Comparison of ENCODE assay signal across 14 cellular contexts in the genomic region with DNA sequence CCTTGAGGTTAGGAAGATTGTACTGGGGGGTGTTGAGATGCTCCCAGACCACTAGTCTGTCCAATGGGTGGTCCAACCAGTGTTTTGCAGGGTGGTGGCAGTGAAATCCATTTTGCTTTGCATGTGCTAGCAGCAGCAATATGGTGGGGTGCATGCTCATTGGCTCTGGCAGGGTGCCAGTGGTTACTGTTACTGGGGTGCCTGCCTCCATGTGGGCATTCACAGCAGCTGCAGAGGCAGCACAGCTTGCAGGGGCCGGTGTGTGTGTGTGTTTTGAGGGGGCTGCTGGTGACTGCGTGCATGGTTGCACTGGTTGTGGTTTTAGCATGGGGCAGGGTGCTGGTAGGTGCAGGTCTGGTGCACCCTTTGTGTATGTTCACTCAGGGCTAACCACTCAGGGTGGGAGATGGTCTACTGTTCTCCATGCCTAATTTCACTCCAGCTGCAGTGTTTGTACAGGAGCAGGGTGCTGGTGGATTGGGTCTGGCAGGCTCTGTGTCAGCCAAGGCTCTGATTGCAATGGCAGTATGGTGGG.
DNase-seq lines count a peak whose midpoint lies in the region; ATAC-seq, FAIRE-seq and TF ChIP-seq lines count a peak whose summit lies in the region.
"Had no signal": no experiment of that assay in that cellular context is flagged by ENCODE, and none has a peak within 500 bp of the region (broad histone marks: within the 10 kb centered on the region; RNA-seq: fewer than 3 reads in every experiment).

No MANE protein-coding gene starts in this region.

- DNase-seq in DMS 273 (lab: John Stamatoyannopoulos, UW; ENCODE audit: unreplicated experiment) (peak; percentile 1), DMS 273 treated with DMSO at 0.1 percent for 48 hours (lab: John Stamatoyannopoulos, UW) (no peak), bronchial epithelial cell (ENCODE audit: low read depth) (no peak), sigmoid colon (peak; percentile 58), NCI-H128 (lab: John Stamatoyannopoulos, UW; ENCODE audit: unreplicated experiment) (no peak), left cardiac atrium (no peak), NCI-H526 (lab: John Stamatoyannopoulos, UW) (no peak)
- DNase-seq: Caco-2; CD8-positive, alpha-beta memory T cell; GM23248 had no signal

- peak; percentile 36 for FAIRE-seq in bronchial epithelial cell (lab: Jason Lieb, UNC)
- FAIRE-seq: GM12891, H54 had no signal

- H3K9me3 ChIP-seq in sigmoid colon, result peaks cover 0 to 11% (median 4%) of the 10 kb centered on the region in 4 donors

- intact Hi-C loops in sigmoid colon (cut with DNase I) (no loop called here), left cardiac atrium (cut with DNase I) (no loop called here)

- H3K27me3 ChIP-seq in bronchial epithelial cell (ENCODE audit: control insufficient read depth, insufficient read depth, low read length) (no peaks in the 10 kb centered on the region), sigmoid colon (no peaks in the 10 kb centered on the region)

- no peak overlapping the region for H3K27ac ChIP-seq in sigmoid colon
- H3K27ac ChIP-seq: 22Rv1, GM23248 had no signal

- TF ChIP-seq EP300 in sigmoid colon (IDR thresholded peaks at IDR 0.05), result no peak

- no peak for TF ChIP-seq POLR2A in sigmoid colon (IDR thresholded peaks at IDR 0.05)

- 89 to 90% methylated on average over 2 of the region's 2 CpGs for WGBS in sigmoid colon, 2 donors

- ATAC-seq in left cardiac atrium, result no peak
- ATAC-seq: HCT116 had no signal

- H3K4me3 ChIP-seq in bronchial epithelial cell (ENCODE audit: low read depth, low read length) (no peak overlapping the region), sigmoid colon (no peak overlapping the region)
- H3K4me3 ChIP-seq: GM23248 had no signal

- no peaks in the 10 kb centered on the region for H3K4me1 ChIP-seq in sigmoid colon
- H3K4me1 ChIP-seq: Caco-2 had no signal

- TF ChIP-seq CTCF in bronchial epithelial cell (IDR thresholded peaks at IDR 0.05; ENCODE audit: insufficient read depth, low read length, severe bottlenecking), result no peak
- TF ChIP-seq CTCF in sigmoid colon (IDR thresholded peaks at IDR 0.05), result no peak

- H3K36me3 ChIP-seq in bronchial epithelial cell (ENCODE audit: control insufficient read depth, insufficient read depth, low read length), result no peaks in the 10 kb centered on the region
- H3K36me3 ChIP-seq in sigmoid colon, result no peaks in the 10 kb centered on the region

Comparison
In these comparisons a context has a peak if more than half of its experiments do, and no peak if none do; other contexts are left out.
1. DNase-seq: peak in DMS 273 (single experiment) and sigmoid colon (single experiment); none in DMS 273 treated with DMSO at 0.1 percent for 48 hours (single experiment), bronchial epithelial cell (single experiment), NCI-H128 (single experiment), left cardiac atrium (single experiment) and NCI-H526 (0 of 2).